ENCODE assay signal across 1 cellular context in genomic region chr10:100359529-100360150, GRCh38.
TF ChIP-seq lines count a peak whose summit lies in the region.

No MANE protein-coding gene starts in this region.

TF ChIP-seq in HepG2, 621 proteins besides CTCF, POLR2A, EP300 and RAD21 (continued from another document and continues in another):
- TF ChIP-seq, protein P1, sequence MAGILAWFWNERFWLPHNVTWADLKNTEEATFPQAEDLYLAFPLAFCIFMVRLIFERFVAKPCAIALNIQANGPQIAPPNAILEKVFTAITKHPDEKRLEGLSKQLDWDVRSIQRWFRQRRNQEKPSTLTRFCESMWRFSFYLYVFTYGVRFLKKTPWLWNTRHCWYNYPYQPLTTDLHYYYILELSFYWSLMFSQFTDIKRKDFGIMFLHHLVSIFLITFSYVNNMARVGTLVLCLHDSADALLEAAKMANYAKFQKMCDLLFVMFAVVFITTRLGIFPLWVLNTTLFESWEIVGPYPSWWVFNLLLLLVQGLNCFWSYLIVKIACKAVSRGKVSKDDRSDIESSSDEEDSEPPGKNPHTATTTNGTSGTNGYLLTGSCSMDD (CRISPR knock-in tag; IDR thresholded peaks at IDR 0.05), result no peak
- TF ChIP-seq ZNF180 (CRISPR knock-in tag; IDR thresholded peaks at IDR 0.05; ENCODE audit: borderline replicate concordance, low read depth) (no peak), XBP1 (CRISPR knock-in tag; IDR thresholded peaks at IDR 0.05) (no peak), KLF11 (CRISPR knock-in tag; IDR thresholded peaks at IDR 0.05) (no peak), ZNF547 (CRISPR knock-in tag; IDR thresholded peaks at IDR 0.05) (no peak), RBM22 (optimal IDR thresholded peaks at IDR 0.05; ENCODE audit: low read length) (peak; percentile 13), ZNF263 (CRISPR knock-in tag; IDR thresholded peaks at IDR 0.05) (no peak), HOMEZ (CRISPR knock-in tag; IDR thresholded peaks at IDR 0.05; ENCODE audit: low read depth) (no peak), ATF1 (CRISPR knock-in tag; IDR thresholded peaks at IDR 0.05) (peak; percentile 48; the same call in 1 of the 2 replicates), KLF9 (CRISPR knock-in tag; IDR thresholded peaks at IDR 0.05; ENCODE audit: low read depth) (no peak), PRDM10 (CRISPR knock-in tag; IDR thresholded peaks at IDR 0.05; ENCODE audit: low read depth) (peak; percentile 23; the same call in 1 of the 2 replicates), PPARG (CRISPR knock-in tag; conservative IDR thresholded peaks at IDR 0.05) (peak; percentile 58; the same call in 1 of the 2 replicates), HDAC2 (CRISPR knock-in tag; IDR thresholded peaks at IDR 0.05) (peak; percentile 73; the same call in 1 of the 2 replicates), FOXO1 (CRISPR knock-in tag; IDR thresholded peaks at IDR 0.05) (no peak), FOXJ3 (CRISPR knock-in tag; IDR thresholded peaks at IDR 0.05; ENCODE audit: borderline replicate concordance) (peak; percentile 40; the same call in 1 of the 2 replicates), ZFP1 (CRISPR knock-in tag; IDR thresholded peaks at IDR 0.05) (0 out of 2 replicates have a peak, but pooled peaks have one; percentile 44), CBFB (CRISPR knock-in tag; IDR thresholded peaks at IDR 0.05) (no peak), MAFK (conservative IDR thresholded peaks at IDR 0.05 in 1 of 2, IDR thresholded peaks at IDR 0.05 in 1 of 2; ENCODE audit: low read length in 2 of 2) (no peak), FOXK2 (IDR thresholded peaks at IDR 0.05) (no peak), ARID5B (CRISPR knock-in tag; IDR thresholded peaks at IDR 0.05) (peak; percentile 77), KDM4B (CRISPR knock-in tag; IDR thresholded peaks at IDR 0.05) (no peak), ZNF282 (IDR thresholded peaks at IDR 0.05; ENCODE audit: partially characterized antibody) (no peak), ZKSCAN8 (CRISPR knock-in tag; IDR thresholded peaks at IDR 0.05; ENCODE audit: borderline replicate concordance) (no peak), CENPT (CRISPR knock-in tag; IDR thresholded peaks at IDR 0.05; ENCODE audit: low read depth) (no peak), ZNF121 (CRISPR knock-in tag; IDR thresholded peaks at IDR 0.05) (no peak), TP53 (CRISPR knock-in tag; conservative IDR thresholded peaks at IDR 0.05) (no peak), ZNF101 (CRISPR knock-in tag; IDR thresholded peaks at IDR 0.05; ENCODE audit: borderline replicate concordance, low read depth) (no peak), MZF1 (CRISPR knock-in tag; IDR thresholded peaks at IDR 0.05; ENCODE audit: borderline replicate concordance) (no peak), ERF (CRISPR knock-in tag; IDR thresholded peaks at IDR 0.05) (no peak), DPF2 (CRISPR knock-in tag; IDR thresholded peaks at IDR 0.05; ENCODE audit: borderline replicate concordance, low read depth) (0 out of 2 replicates have a peak, but pooled peaks have one; percentile 39), HNRNPH1 (optimal IDR thresholded peaks at IDR 0.05; ENCODE audit: low read depth, low read length) (no peak), SNRNP70 (IDR thresholded peaks at IDR 0.05; ENCODE audit: low read depth, low read length) (no peak), ZNF607 (CRISPR knock-in tag; IDR thresholded peaks at IDR 0.05; ENCODE audit: borderline replicate concordance) (no peak), SMAD1 (CRISPR knock-in tag; IDR thresholded peaks at IDR 0.05; ENCODE audit: borderline replicate concordance, low read depth) (no peak), ATRX (CRISPR knock-in tag; IDR thresholded peaks at IDR 0.05; ENCODE audit: borderline replicate concordance) (no peak), MED13 (CRISPR knock-in tag; IDR thresholded peaks at IDR 0.05) (no peak; the same call in 1 of the 2 replicates)
- TF ChIP-seq, protein P2, sequence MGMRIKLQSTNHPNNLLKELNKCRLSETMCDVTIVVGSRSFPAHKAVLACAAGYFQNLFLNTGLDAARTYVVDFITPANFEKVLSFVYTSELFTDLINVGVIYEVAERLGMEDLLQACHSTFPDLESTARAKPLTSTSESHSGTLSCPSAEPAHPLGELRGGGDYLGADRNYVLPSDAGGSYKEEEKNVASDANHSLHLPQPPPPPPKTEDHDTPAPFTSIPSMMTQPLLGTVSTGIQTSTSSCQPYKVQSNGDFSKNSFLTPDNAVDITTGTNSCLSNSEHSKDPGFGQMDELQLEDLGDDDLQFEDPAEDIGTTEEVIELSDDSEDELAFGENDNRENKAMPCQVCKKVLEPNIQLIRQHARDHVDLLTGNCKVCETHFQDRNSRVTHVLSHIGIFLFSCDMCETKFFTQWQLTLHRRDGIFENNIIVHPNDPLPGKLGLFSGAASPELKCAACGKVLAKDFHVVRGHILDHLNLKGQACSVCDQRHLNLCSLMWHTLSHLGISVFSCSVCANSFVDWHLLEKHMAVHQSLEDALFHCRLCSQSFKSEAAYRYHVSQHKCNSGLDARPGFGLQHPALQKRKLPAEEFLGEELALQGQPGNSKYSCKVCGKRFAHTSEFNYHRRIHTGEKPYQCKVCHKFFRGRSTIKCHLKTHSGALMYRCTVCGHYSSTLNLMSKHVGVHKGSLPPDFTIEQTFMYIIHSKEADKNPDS (CRISPR knock-in tag; IDR thresholded peaks at IDR 0.05), result no peak
- TF ChIP-seq, protein P3, sequence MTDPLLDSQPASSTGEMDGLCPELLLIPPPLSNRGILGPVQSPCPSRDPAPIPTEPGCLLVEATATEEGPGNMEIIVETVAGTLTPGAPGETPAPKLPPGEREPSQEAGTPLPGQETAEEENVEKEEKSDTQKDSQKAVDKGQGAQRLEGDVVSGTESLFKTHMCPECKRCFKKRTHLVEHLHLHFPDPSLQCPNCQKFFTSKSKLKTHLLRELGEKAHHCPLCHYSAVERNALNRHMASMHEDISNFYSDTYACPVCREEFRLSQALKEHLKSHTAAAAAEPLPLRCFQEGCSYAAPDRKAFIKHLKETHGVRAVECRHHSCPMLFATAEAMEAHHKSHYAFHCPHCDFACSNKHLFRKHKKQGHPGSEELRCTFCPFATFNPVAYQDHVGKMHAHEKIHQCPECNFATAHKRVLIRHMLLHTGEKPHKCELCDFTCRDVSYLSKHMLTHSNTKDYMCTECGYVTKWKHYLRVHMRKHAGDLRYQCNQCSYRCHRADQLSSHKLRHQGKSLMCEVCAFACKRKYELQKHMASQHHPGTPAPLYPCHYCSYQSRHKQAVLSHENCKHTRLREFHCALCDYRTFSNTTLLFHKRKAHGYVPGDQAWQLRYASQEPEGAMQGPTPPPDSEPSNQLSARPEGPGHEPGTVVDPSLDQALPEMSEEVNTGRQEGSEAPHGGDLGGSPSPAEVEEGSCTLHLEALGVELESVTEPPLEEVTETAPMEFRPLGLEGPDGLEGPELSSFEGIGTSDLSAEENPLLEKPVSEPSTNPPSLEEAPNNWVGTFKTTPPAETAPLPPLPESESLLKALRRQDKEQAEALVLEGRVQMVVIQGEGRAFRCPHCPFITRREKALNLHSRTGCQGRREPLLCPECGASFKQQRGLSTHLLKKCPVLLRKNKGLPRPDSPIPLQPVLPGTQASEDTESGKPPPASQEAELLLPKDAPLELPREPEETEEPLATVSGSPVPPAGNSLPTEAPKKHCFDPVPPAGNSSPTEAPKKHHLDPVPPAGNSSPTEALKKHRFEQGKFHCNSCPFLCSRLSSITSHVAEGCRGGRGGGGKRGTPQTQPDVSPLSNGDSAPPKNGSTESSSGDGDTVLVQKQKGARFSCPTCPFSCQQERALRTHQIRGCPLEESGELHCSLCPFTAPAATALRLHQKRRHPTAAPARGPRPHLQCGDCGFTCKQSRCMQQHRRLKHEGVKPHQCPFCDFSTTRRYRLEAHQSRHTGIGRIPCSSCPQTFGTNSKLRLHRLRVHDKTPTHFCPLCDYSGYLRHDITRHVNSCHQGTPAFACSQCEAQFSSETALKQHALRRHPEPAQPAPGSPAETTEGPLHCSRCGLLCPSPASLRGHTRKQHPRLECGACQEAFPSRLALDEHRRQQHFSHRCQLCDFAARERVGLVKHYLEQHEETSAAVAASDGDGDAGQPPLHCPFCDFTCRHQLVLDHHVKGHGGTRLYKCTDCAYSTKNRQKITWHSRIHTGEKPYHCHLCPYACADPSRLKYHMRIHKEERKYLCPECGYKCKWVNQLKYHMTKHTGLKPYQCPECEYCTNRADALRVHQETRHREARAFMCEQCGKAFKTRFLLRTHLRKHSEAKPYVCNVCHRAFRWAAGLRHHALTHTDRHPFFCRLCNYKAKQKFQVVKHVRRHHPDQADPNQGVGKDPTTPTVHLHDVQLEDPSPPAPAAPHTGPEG (CRISPR knock-in tag; IDR thresholded peaks at IDR 0.05), result no peak; the same call in 1 of the 2 replicates
- TF ChIP-seq, protein P4, sequence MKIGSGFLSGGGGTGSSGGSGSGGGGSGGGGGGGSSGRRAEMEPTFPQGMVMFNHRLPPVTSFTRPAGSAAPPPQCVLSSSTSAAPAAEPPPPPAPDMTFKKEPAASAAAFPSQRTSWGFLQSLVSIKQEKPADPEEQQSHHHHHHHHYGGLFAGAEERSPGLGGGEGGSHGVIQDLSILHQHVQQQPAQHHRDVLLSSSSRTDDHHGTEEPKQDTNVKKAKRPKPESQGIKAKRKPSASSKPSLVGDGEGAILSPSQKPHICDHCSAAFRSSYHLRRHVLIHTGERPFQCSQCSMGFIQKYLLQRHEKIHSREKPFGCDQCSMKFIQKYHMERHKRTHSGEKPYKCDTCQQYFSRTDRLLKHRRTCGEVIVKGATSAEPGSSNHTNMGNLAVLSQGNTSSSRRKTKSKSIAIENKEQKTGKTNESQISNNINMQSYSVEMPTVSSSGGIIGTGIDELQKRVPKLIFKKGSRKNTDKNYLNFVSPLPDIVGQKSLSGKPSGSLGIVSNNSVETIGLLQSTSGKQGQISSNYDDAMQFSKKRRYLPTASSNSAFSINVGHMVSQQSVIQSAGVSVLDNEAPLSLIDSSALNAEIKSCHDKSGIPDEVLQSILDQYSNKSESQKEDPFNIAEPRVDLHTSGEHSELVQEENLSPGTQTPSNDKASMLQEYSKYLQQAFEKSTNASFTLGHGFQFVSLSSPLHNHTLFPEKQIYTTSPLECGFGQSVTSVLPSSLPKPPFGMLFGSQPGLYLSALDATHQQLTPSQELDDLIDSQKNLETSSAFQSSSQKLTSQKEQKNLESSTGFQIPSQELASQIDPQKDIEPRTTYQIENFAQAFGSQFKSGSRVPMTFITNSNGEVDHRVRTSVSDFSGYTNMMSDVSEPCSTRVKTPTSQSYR (CRISPR knock-in tag; IDR thresholded peaks at IDR 0.05; ENCODE audit: borderline replicate concordance), result peak; percentile 99
